9 cellular contexts compared by ENCODE assay signal in the genomic region with DNA sequence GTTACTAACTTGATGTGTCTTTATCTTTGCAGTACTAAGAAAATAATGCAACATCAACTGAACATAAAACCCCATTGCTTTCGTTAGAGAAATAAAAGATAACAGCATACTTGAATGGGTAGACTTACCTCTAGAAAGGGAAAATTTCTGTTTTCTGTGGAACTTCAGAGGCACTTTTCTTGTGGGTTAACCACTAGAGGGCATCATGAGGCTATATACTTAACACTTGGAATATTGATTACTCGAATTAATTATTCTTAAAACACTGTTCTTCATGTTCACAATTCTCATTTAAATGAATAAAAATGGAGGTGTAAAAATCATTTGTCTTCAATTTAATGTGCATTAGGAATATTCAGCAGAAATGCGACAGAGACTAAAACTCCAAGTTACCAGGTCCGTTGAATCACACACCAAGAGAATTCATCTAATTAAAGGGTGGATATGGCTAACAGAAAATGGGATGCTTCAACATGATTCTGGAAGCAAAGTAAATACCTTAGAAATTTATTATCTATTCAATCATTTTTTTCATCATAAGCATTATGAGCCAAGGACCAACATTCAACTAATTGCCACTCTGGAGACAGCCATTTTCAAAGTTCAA.
DNase-seq lines count a peak whose midpoint lies in the region; ATAC-seq, FAIRE-seq and TF ChIP-seq lines count a peak whose summit lies in the region.
"Had no signal": no experiment of that assay in that cellular context is flagged by ENCODE, and none has a peak within 500 bp of the region (broad histone marks: within the 10 kb centered on the region; RNA-seq: fewer than 3 reads in every experiment).

No MANE protein-coding gene starts in this region.

- peak; percentile 60 for TF ChIP-seq CTCF in Calu3 (IDR thresholded peaks at IDR 0.05; ENCODE audit: unreplicated experiment)
- peak; percentile 39 for TF ChIP-seq CTCF in HepG2 (CRISPR knock-in tag; IDR thresholded peaks at IDR 0.05)

- H3K27me3 Mint-ChIP-seq in Calu3 (ENCODE audit: unreplicated experiment) = no peaks in the 10 kb centered on the region
- H3K27me3 Mint-ChIP-seq in T-helper 17 cell = peaks cover 5% of the 10 kb centered on the region
- H3K27me3 Mint-ChIP-seq in stimulated activated memory B cell treated with anti-CD40 and anti-IgM and Interleukin-4, amounts not matched to agents 10 μg/mL and 1 μg/mL and 100 μg/mL, for 72 hours = no peaks in the 10 kb centered on the region
- H3K27me3 Mint-ChIP-seq: memory B cell had no signal

- H3K36me3 ChIP-seq in Karpas-422 (ENCODE audit: insufficient read depth, low read length) (no peaks in the 10 kb centered on the region), adipocyte (ENCODE audit: control insufficient read depth, insufficient read depth, low read length, severe bottlenecking) (no peaks in the 10 kb centered on the region), HepG2 (replicated peaks in 1 of 2; ENCODE audit: control insufficient read depth in 1 of 2, insufficient read depth in 2 of 2, low read length in 2 of 2) (no peaks in the 10 kb centered on the region)

- TF ChIP-seq RAD21 in HepG2 (CRISPR knock-in tag; IDR thresholded peaks at IDR 0.05) = no peak

- H3K27me3 ChIP-seq in Karpas-422 (ENCODE audit: low read length) (no peaks in the 10 kb centered on the region), adipocyte (replicated peaks; ENCODE audit: control insufficient read depth, insufficient read depth, low read length) (no peaks in the 10 kb centered on the region), HepG2 (ENCODE audit: control insufficient read depth in 1 of 2, insufficient read depth in 2 of 2, low read length in 2 of 2) (no peaks in the 10 kb centered on the region)

- H3K9me3 ChIP-seq in Karpas-422 (ENCODE audit: low read length) (no peaks in the 10 kb centered on the region), adipocyte (ENCODE audit: control insufficient read depth, low read length) (no peaks in the 10 kb centered on the region), HepG2 (ENCODE audit: low read length) (no peaks in the 10 kb centered on the region), T-helper 17 cell (ENCODE audit: control insufficient read depth, low read length, poor library complexity, severe bottlenecking) (no peaks in the 10 kb centered on the region)

- H3K9me3 Mint-ChIP-seq in Calu3 (ENCODE audit: low read depth, unreplicated experiment) = no peaks in the 10 kb centered on the region
- no peaks in the 10 kb centered on the region for H3K9me3 Mint-ChIP-seq in stimulated activated memory B cell treated with anti-CD40 and anti-IgM and Interleukin-4, amounts not matched to agents 10 μg/mL and 1 μg/mL and 100 μg/mL, for 72 hours

- BruUV-seq in Calu3 (replicated peaks; lab: Mats Ljungman, UMichigan) (no TSS peak), HepG2 (replicated peaks; lab: Mats Ljungman, UMichigan) (no TSS peak)

- no peak for TF ChIP-seq POLR2A in HepG2 (IDR thresholded peaks at IDR 0.05; ENCODE audit: insufficient read depth in 1 of 2, low read depth in 2 of 2, low read length in 2 of 2)

- DNase-seq in Calu3 = no peak
- DNase-seq in Karpas-422 = peak; percentile 69
- peak; percentile 77 for DNase-seq in adipocyte (ENCODE audit: low read depth)
- peak; percentile 5 for DNase-seq in HepG2 (ENCODE audit: low spot score)
- no peak for DNase-seq in T-helper 17 cell
- DNase-seq in T-helper 9 cell = no peak
- no peak for DNase-seq in stimulated activated CD4-positive, alpha-beta T cell treated with anti-CD3 and anti-CD28 coated beads, Interleukin-4, amount 100 ng/mL, for 1 hour

- H3K4me1 ChIP-seq in Karpas-422 (ENCODE audit: low read length) (no peaks in the 10 kb centered on the region), adipocyte (ENCODE audit: control insufficient read depth, insufficient read depth, low read length) (peaks cover 8% of the 10 kb centered on the region), HepG2 (ENCODE audit: insufficient read depth, low read length) (no peaks in the 10 kb centered on the region)

- no peaks in the 10 kb centered on the region for H4K20me1 ChIP-seq in Karpas-422 (ENCODE audit: insufficient read depth, low read depth, low read length)
- H4K20me1 ChIP-seq in HepG2 (ENCODE audit: insufficient read depth, low read length) = no peaks in the 10 kb centered on the region

- no peak for ATAC-seq in HepG2
- ATAC-seq in T-helper 17 cell = no peak
- no peak for ATAC-seq in stimulated activated memory B cell treated with anti-CD40 and anti-IgM and Interleukin-4, amounts not matched to agents 10 μg/mL and 1 μg/mL and 100 μg/mL, for 72 hours

- H3K4me1 Mint-ChIP-seq in Calu3 (ENCODE audit: low read depth, unreplicated experiment) (no peaks in the 10 kb centered on the region), T-helper 17 cell (peaks cover 5% of the 10 kb centered on the region)
- H3K4me1 Mint-ChIP-seq in stimulated activated memory B cell treated with anti-CD40 and anti-IgM and Interleukin-4, amounts not matched to agents 10 μg/mL and 1 μg/mL and 100 μg/mL, for 72 hours = no peaks in the 10 kb centered on the region
- H3K4me1 Mint-ChIP-seq: memory B cell had no signal

- no peak overlapping the region for H2AFZ ChIP-seq in Karpas-422 (ENCODE audit: low read length)
- no peak overlapping the region for H2AFZ ChIP-seq in HepG2 (ENCODE audit: low read length)

- no peaks in the 10 kb centered on the region for H3K79me2 ChIP-seq in Karpas-422 (ENCODE audit: low read length)
- no peaks in the 10 kb centered on the region for H3K79me2 ChIP-seq in HepG2 (ENCODE audit: insufficient read depth, low read length)

- no peak overlapping the region for H3K9ac ChIP-seq in Karpas-422 (ENCODE audit: low read length)
- no peak overlapping the region for H3K9ac ChIP-seq in adipocyte (ENCODE audit: low read length)
- H3K9ac ChIP-seq in HepG2 (ENCODE audit: insufficient read depth, low read depth, low read length) = no peak overlapping the region

- H3K27ac Mint-ChIP-seq in Calu3 (ENCODE audit: unreplicated experiment) = no peak overlapping the region
- H3K27ac Mint-ChIP-seq in T-helper 17 cell = no peak overlapping the region
- H3K27ac Mint-ChIP-seq in stimulated activated memory B cell treated with anti-CD40 and anti-IgM and Interleukin-4, amounts not matched to agents 10 μg/mL and 1 μg/mL and 100 μg/mL, for 72 hours = no peak overlapping the region
- H3K27ac Mint-ChIP-seq: memory B cell had no signal

- H3K4me3 ChIP-seq in Karpas-422 (ENCODE audit: low read length) = no peak overlapping the region
- no peak overlapping the region for H3K4me3 ChIP-seq in adipocyte (ENCODE audit: low read length)
- no peak overlapping the region for H3K4me3 ChIP-seq in HepG2 (replicated peaks in 1 of 3; ENCODE audit: insufficient read depth in 1 of 3, low read depth in 2 of 3, low read length in 3 of 3)

- H3K9me2 ChIP-seq in Karpas-422 (replicated peaks; ENCODE audit: insufficient read depth, low read length) = no peaks in the 10 kb centered on the region

- POLR2A ChIA-PET in HepG2 (lab: Yijun Ruan, JAX) = no interaction called here

- H3K4me2 ChIP-seq in Karpas-422 (ENCODE audit: low read depth, low read length, poor library complexity, severe bottlenecking) (no peak overlapping the region), HepG2 (ENCODE audit: low read depth, low read length) (no peak overlapping the region)

- intact Hi-C loops in Calu3 (cut with micrococcal nuclease; ENCODE audit: unreplicated experiment) (loop anchor here (2.0 to 10.0 kb wide), 6 partner anchors 101 to 571 kb away; a partner anchor contains a TSS), HepG2 (cut with micrococcal nuclease; ENCODE audit: unreplicated experiment) (loop anchor here (2.0 to 5.0 kb wide), 2 partner anchors 251 to 567 kb away; no protein-coding TSS in a partner anchor)

- WGBS in HepG2 (ENCODE audit: low lambda C conversion rate) = 49% methylated on average over 4 of the region's 4 CpGs

- TF ChIP-seq EP300 in HepG2 (IDR thresholded peaks at IDR 0.05; ENCODE audit: low read depth in 2 of 2, low read length in 2 of 2) (no peak), HepG2 (CRISPR knock-in tag; IDR thresholded peaks at IDR 0.05; ENCODE audit: borderline replicate concordance) (no peak)

- H3K4me3 Mint-ChIP-seq in Calu3 (ENCODE audit: low read depth, unreplicated experiment) = no peak overlapping the region
- no peak overlapping the region for H3K4me3 Mint-ChIP-seq in T-helper 17 cell
- no peak overlapping the region for H3K4me3 Mint-ChIP-seq in stimulated activated memory B cell treated with anti-CD40 and anti-IgM and Interleukin-4, amounts not matched to agents 10 μg/mL and 1 μg/mL and 100 μg/mL, for 72 hours
- H3K4me3 Mint-ChIP-seq: memory B cell had no signal

- no peak for FAIRE-seq in HepG2 (lab: Jason Lieb, UNC)

- H3K27ac ChIP-seq in Karpas-422 (ENCODE audit: low read length) (no peak overlapping the region), HepG2 (ENCODE audit: extremely low read length, insufficient read depth, low read length) (no peak overlapping the region)

- CTCF ChIA-PET in Calu3 (lab: Charles Lee) (no interaction called here), HepG2 (lab: Yijun Ruan, JAX; ENCODE audit: low intra/inter-chr PET ratio, low total read pairs) (interaction anchor here (1.8 kb wide), 1 partner anchor 567 kb away, joined by 10 read pairs; no protein-coding TSS in a partner anchor)

- in situ Hi-C loops in HepG2 (cut with HindIII; ENCODE audit: extremely low pct_ligation_motif_present, low pct_unique_long_range_greater_than_20kb) = loop anchor here (10.0 to 25.0 kb wide), 2 partner anchors 479 to 571 kb away; no protein-coding TSS in a partner anchor

- H3K36me3 Mint-ChIP-seq in Calu3 (ENCODE audit: insufficient read depth, unreplicated experiment) = no peaks in the 10 kb centered on the region
- H3K36me3 Mint-ChIP-seq in T-helper 17 cell (ENCODE audit: low read depth) = no peaks in the 10 kb centered on the region
- H3K36me3 Mint-ChIP-seq in stimulated activated memory B cell treated with anti-CD40 and anti-IgM and Interleukin-4, amounts not matched to agents 10 μg/mL and 1 μg/mL and 100 μg/mL, for 72 hours = no peaks in the 10 kb centered on the region
- H3K36me3 Mint-ChIP-seq: memory B cell had no signal

TF ChIP-seq in HepG2, 621 proteins besides CTCF, POLR2A, EP300 and RAD21 (continues in another document):
- no peak for TF ChIP-seq HDAC6 (IDR thresholded peaks at IDR 0.05; ENCODE audit: low read depth, low read length)
- peak; percentile 26; the same call in 1 of the 2 replicates for TF ChIP-seq SMC3 (IDR thresholded peaks at IDR 0.05; ENCODE audit: low read length)
- no peak for TF ChIP-seq ZNF878 (CRISPR knock-in tag; IDR thresholded peaks at IDR 0.05)
- no peak for TF ChIP-seq HES4 (CRISPR knock-in tag; IDR thresholded peaks at IDR 0.05; ENCODE audit: borderline replicate concordance)
- TF ChIP-seq HNRNPK (IDR thresholded peaks at IDR 0.05; ENCODE audit: low read depth, low read length, poor library complexity, severe bottlenecking) = no peak
- no peak for TF ChIP-seq NFIB (CRISPR knock-in tag; IDR thresholded peaks at IDR 0.05; ENCODE audit: borderline replicate concordance)

Comparison
In these comparisons a context has a peak if more than half of its experiments do, and no peak if none do; other contexts are left out.
1. DNase-seq: peak in Karpas-422 (single experiment), adipocyte (single experiment) and HepG2 (single experiment); none in Calu3 (single experiment), T-helper 17 cell (0 of 3), T-helper 9 cell (single experiment) and stimulated activated CD4-positive, alpha-beta T cell treated with anti-CD3 and anti-CD28 coated beads, Interleukin-4, amount 100 ng/mL, for 1 hour (single experiment).